16 cellular contexts compared by ENCODE assay signal in the genomic region with DNA sequence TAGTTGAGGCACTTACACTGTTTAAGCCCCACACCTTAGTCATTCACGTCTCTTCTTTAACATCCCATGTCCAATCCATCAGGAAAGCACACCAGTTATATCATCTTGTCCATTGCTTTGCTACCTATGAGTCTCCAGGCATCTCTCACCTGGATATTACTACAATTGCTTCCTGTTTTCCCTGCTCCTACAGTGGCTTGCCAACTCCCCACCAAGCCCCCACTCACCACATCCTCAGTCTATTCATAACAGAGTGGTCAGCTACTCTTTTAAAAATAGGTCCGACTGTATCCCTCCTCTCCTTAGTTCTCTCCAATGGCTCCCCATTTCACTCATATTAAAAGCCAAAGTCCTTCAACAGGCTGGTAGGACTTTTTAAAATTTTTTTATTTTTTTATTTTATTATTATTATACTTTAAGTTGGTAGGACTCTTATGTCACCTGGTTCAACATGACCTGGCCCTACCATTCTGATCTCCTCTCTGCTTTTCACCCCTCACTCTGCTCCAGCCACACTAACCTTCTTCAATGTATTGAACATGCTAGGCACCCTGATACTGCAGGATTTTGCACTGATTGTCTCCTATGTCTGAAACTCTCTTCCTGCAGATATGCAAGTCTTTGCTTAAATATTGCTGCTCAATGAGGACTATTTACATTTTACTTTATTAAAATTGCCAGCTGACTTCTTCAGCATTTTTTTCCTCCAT.
DNase-seq lines count a peak whose midpoint lies in the region; ATAC-seq and TF ChIP-seq lines count a peak whose summit lies in the region.
"Had no signal": no experiment of that assay in that cellular context is flagged by ENCODE, and none has a peak within 500 bp of the region (broad histone marks: within the 10 kb centered on the region; RNA-seq: fewer than 3 reads in every experiment).

No MANE protein-coding gene starts in this region.

- peak overlapping the region; percentile 3 for H3K27ac Mint-ChIP-seq in endothelial cell (ENCODE audit: unreplicated experiment)
- H3K27ac Mint-ChIP-seq: CD4-positive, CD25-positive, alpha-beta regulatory T cell; CD8-positive, alpha-beta memory T cell had no signal

- H3K9me3 Mint-ChIP-seq in endothelial cell (ENCODE audit: unreplicated experiment): no peaks in the 10 kb centered on the region

- H3K9me3 ChIP-seq in heart left ventricle (peaks cover 0 to 7% (median 0%) of the 10 kb centered on the region in 12 donors), BE2C (peaks cover 23% of the 10 kb centered on the region), psoas muscle (no peaks in the 10 kb centered on the region), esophagus squamous epithelium (no peaks in the 10 kb centered on the region)
- H3K9me3 ChIP-seq: HAP-1 had no signal

- H3K27me3 Mint-ChIP-seq in endothelial cell (ENCODE audit: unreplicated experiment): peaks cover 5% of the 10 kb centered on the region
- H3K27me3 Mint-ChIP-seq: CD4-positive, CD25-positive, alpha-beta regulatory T cell; CD8-positive, alpha-beta memory T cell had no signal

- no peak overlapping the region for H3K4me3 Mint-ChIP-seq in endothelial cell (ENCODE audit: unreplicated experiment)
- H3K4me3 Mint-ChIP-seq: CD4-positive, CD25-positive, alpha-beta regulatory T cell; CD8-positive, alpha-beta memory T cell had no signal

- TF ChIP-seq POLR2A in heart left ventricle (IDR thresholded peaks at IDR 0.05) (no peak), esophagus squamous epithelium (IDR thresholded peaks at IDR 0.05) (no peak)

- no peak for DNase-seq in heart left ventricle
- no peak for DNase-seq in Right ventricle myocardium inferior (ENCODE audit: missing footprints)
- DNase-seq in BE2C: peak; percentile 91
- DNase-seq in endothelial cell (ENCODE audit: low spot score): no peak
- no peak for DNase-seq in psoas muscle
- DNase-seq in COLO829 (ENCODE audit: low spot score): no peak
- DNase-seq in esophagus squamous epithelium (lab: John Stamatoyannopoulos, UW): no peak
- DNase-seq: 8988T; C1 segment of cervical spinal cord; CD4-positive, CD25-positive, alpha-beta regulatory T cell; CD8-positive, alpha-beta memory T cell; DMS153; DMS79 had no signal

- WGBS in heart left ventricle, 4 donors: 78 to 88% (median 87%) methylated on average over 2 of the region's 2 CpGs
- WGBS in psoas muscle, 3 donors: 87 to 92% (median 91%) methylated on average over 2 of the region's 2 CpGs
- WGBS in esophagus squamous epithelium, 2 donors: 68 to 87% methylated on average over 2 of the region's 2 CpGs

- no peak overlapping the region for H3K4me3 ChIP-seq in heart left ventricle
- no peak overlapping the region for H3K4me3 ChIP-seq in BE2C (ENCODE audit: low read depth, low read length)
- H3K4me3 ChIP-seq in psoas muscle: no peak overlapping the region
- no peak overlapping the region for H3K4me3 ChIP-seq in esophagus squamous epithelium
- H3K4me3 ChIP-seq: GM12878, HAP-1 had no signal

- peaks cover 15% of the 10 kb centered on the region for H3K4me1 Mint-ChIP-seq in endothelial cell (ENCODE audit: unreplicated experiment)
- H3K4me1 Mint-ChIP-seq: CD4-positive, CD25-positive, alpha-beta regulatory T cell; CD8-positive, alpha-beta memory T cell had no signal

- H3K27ac ChIP-seq in heart left ventricle (peak overlapping the region in 10 of 12 donors; percentile 54 to 93 (median 74)), psoas muscle (peak overlapping the region; percentile 81), esophagus squamous epithelium (no peak overlapping the region)

- no peaks in the 10 kb centered on the region for H3K36me3 Mint-ChIP-seq in endothelial cell (ENCODE audit: low read depth, unreplicated experiment)
- H3K36me3 Mint-ChIP-seq: CD4-positive, CD25-positive, alpha-beta regulatory T cell; CD8-positive, alpha-beta memory T cell had no signal

- H3K4me1 ChIP-seq in heart left ventricle (peaks cover 0 to 29% (median 7%) of the 10 kb centered on the region in 12 donors), BE2C (peaks cover 21% of the 10 kb centered on the region), psoas muscle (peaks cover 13% of the 10 kb centered on the region), esophagus squamous epithelium (no peaks in the 10 kb centered on the region)
- H3K4me1 ChIP-seq: HAP-1 had no signal

- intact Hi-C loops in heart left ventricle (cut with DNase I): no loop called here
- intact Hi-C loops in Right ventricle myocardium inferior (cut with DNase I): no loop called here
- intact Hi-C loops in psoas muscle (cut with DNase I): no loop called here
- intact Hi-C loops in esophagus squamous epithelium (cut with DNase I): no loop called here

- ATAC-seq in heart left ventricle: no peak
- ATAC-seq in Right ventricle myocardium inferior: no peak
- ATAC-seq in psoas muscle: no peak
- ATAC-seq in GM18909 (IDR thresholded peaks at IDR 0.05; ENCODE audit: poor library complexity, unreplicated experiment): no peak
- ATAC-seq: GM12878 had no signal

- H3K36me3 ChIP-seq in heart left ventricle (no peaks in the 10 kb centered on the region), BE2C (no peaks in the 10 kb centered on the region), psoas muscle (ENCODE audit: insufficient read depth in 1 of 2, low read depth in 1 of 2) (no peaks in the 10 kb centered on the region), esophagus squamous epithelium (no peaks in the 10 kb centered on the region)
- H3K36me3 ChIP-seq: HAP-1 had no signal

- H3K27me3 ChIP-seq in heart left ventricle: no peaks in the 10 kb centered on the region
- H3K27me3 ChIP-seq in BE2C: peaks cover 4% of the 10 kb centered on the region; the same call in 1 of the 2 replicates
- H3K27me3 ChIP-seq in psoas muscle (ENCODE audit: insufficient read depth in 3 of 3, low read length in 2 of 3): peaks cover 0 to 3% (median 0%) of the 10 kb centered on the region in 3 donors
- H3K27me3 ChIP-seq in esophagus squamous epithelium: no peaks in the 10 kb centered on the region

- TF ChIP-seq CTCF in heart left ventricle (IDR thresholded peaks at IDR 0.05): no peak
- no peak for TF ChIP-seq CTCF in BE2C (IDR thresholded peaks at IDR 0.05; ENCODE audit: low read depth, low read length)
- TF ChIP-seq CTCF in endothelial cell (IDR thresholded peaks at IDR 0.05; ENCODE audit: unreplicated experiment): no peak
- no peak for TF ChIP-seq CTCF in psoas muscle (IDR thresholded peaks at IDR 0.05)
- no peak for TF ChIP-seq CTCF in esophagus squamous epithelium (IDR thresholded peaks at IDR 0.05)

Comparison
In these comparisons a context has a peak if more than half of its experiments do, and no peak if none do; other contexts are left out.
1. H3K27ac ChIP-seq: peak in heart left ventricle (10 of 12) and psoas muscle (single experiment); none in esophagus squamous epithelium (0 of 4).